ENCODE assay signal across 8 cellular contexts in the genomic region with DNA sequence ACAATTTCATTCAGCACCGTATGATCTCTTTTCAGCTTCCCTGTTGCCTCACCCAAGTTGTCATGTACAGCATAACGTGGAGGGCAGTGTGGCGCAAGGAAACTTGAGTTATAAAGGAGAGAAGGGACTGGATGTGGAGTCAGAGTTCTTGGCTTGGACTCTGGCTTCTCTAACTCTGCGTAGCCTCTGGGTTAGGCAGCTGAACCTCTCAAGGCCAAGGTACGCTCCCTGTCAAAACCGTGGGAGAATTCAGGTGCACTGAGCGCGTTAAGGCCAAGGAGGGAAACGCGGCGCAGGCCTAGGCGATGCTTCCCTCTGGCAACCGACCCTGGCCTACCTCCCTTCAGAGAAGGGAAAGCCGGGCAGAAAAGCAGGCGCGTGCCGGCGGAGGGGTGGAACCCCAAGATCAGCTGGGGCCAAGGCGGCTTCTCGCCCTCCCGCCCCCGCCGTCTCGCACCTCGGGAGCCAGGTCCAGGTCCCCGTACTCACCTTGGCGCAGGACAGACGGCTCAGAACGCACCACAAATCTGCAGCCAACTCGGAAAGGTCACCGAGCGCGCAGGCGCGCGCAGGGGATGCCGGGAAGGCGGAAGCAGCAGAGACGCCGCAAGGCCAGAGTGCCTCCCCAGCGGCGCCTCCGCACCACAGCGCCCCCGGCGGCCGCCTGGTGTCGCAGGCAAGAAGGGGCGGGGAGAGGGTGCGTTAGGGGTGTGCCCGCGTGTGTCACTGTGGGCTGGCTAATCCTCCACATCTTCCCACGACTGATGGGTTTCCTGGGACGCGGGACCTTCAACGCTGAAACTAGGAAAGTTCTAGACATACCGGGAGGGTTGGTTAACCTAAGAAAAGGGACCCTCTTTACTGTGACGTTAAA. TPM values are rescaled to one million over a fixed set of nuclear protein-coding genes. Genes with fewer than 3 reads are reported as not detected.
DNase-seq lines count a peak whose midpoint lies in the region; ATAC-seq and TF ChIP-seq lines count a peak whose summit lies in the region.

No MANE protein-coding gene starts in this region.

- peaks cover 5% of the 10 kb centered on the region for H3K27me3 Mint-ChIP-seq in activated T-helper 2 cell treated with anti-CD3 and anti-CD28 coated beads, Interferon-gamma antibody, Interleukin-2, Interleukin-4, amounts not matched to agents 10 μg/mL and 5 μg/mL and 100 μg/mL, durations not matched to agents 14 hours and 24 hours and 36 hours (ENCODE audit: low read depth)
- H3K27me3 Mint-ChIP-seq in natural killer cell treated with Interleukin-12 subunit alpha and Interleukin-12 subunit beta and Interleukin-15 and Interleukin-18, amount 100 ng/mL, for 72 hours = peaks cover 5 to 8% of the 10 kb centered on the region in 2 donors

- peaks cover 7% of the 10 kb centered on the region for H3K4me1 Mint-ChIP-seq in activated T-helper 2 cell treated with anti-CD3 and anti-CD28 coated beads, Interferon-gamma antibody, Interleukin-2, Interleukin-4, amounts not matched to agents 10 μg/mL and 5 μg/mL and 100 μg/mL, durations not matched to agents 14 hours and 24 hours and 36 hours (ENCODE audit: low read depth)
- H3K4me1 Mint-ChIP-seq in natural killer cell treated with Interleukin-12 subunit alpha and Interleukin-12 subunit beta and Interleukin-15 and Interleukin-18, amount 100 ng/mL, for 72 hours (ENCODE audit: low read depth in 2 of 2) = peaks cover 5 to 10% of the 10 kb centered on the region in 2 donors

- peak overlapping the region; percentile 93 for H3K4me3 Mint-ChIP-seq in activated T-helper 2 cell treated with anti-CD3 and anti-CD28 coated beads, Interferon-gamma antibody, Interleukin-2, Interleukin-4, amounts not matched to agents 10 μg/mL and 5 μg/mL and 100 μg/mL, durations not matched to agents 14 hours and 24 hours and 36 hours (ENCODE audit: low read depth)
- H3K4me3 Mint-ChIP-seq in natural killer cell treated with Interleukin-12 subunit alpha and Interleukin-12 subunit beta and Interleukin-15 and Interleukin-18, amount 100 ng/mL, for 72 hours = peak overlapping the region; percentile 96

- peak; percentile 96 for TF ChIP-seq CTCF in LNCAP (IDR thresholded peaks at IDR 0.05)

- H3K9me3 Mint-ChIP-seq in activated T-helper 2 cell treated with anti-CD3 and anti-CD28 coated beads, Interferon-gamma antibody, Interleukin-2, Interleukin-4, amounts not matched to agents 10 μg/mL and 5 μg/mL and 100 μg/mL, durations not matched to agents 14 hours and 24 hours and 36 hours = no peaks in the 10 kb centered on the region
- H3K9me3 Mint-ChIP-seq in natural killer cell treated with Interleukin-12 subunit alpha and Interleukin-12 subunit beta and Interleukin-15 and Interleukin-18, amount 100 ng/mL, for 72 hours = no peaks in the 10 kb centered on the region

- H3K27ac Mint-ChIP-seq in activated T-helper 2 cell treated with anti-CD3 and anti-CD28 coated beads, Interferon-gamma antibody, Interleukin-2, Interleukin-4, amounts not matched to agents 10 μg/mL and 5 μg/mL and 100 μg/mL, durations not matched to agents 14 hours and 24 hours and 36 hours = peak overlapping the region; percentile 68
- H3K27ac Mint-ChIP-seq in natural killer cell treated with Interleukin-12 subunit alpha and Interleukin-12 subunit beta and Interleukin-15 and Interleukin-18, amount 100 ng/mL, for 72 hours = peak overlapping the region; percentile 73 to 86

- peak; percentile 100 for ATAC-seq in natural killer cell treated with Interleukin-12 subunit alpha and Interleukin-12 subunit beta and Interleukin-15 and Interleukin-18, amount 100 ng/mL, for 72 hours

- DNase-seq in ELR (ENCODE audit: low read depth) = peak; percentile 90
- peak; percentile 54 for DNase-seq in GOT3 (lab: John Stamatoyannopoulos, UW)
- peak; percentile 87 for DNase-seq in RPMI7951 (ENCODE audit: low read depth)
- peak; percentile 94 for DNase-seq in activated T-helper 2 cell treated with anti-CD3 and anti-CD28 coated beads, Interferon-gamma antibody, Interleukin-2, Interleukin-4, amounts not matched to agents 10 μg/mL and 5 μg/mL and 100 μg/mL, durations not matched to agents 14 hours and 24 hours and 36 hours (ENCODE audit: low spot score)
- peak; percentile 82 for DNase-seq in fibroblast of peridontal ligament (ENCODE audit: extremely low read depth)
- DNase-seq in natural killer cell treated with Interleukin-12 subunit alpha and Interleukin-12 subunit beta and Interleukin-15 and Interleukin-18, amount 100 ng/mL, for 72 hours (ENCODE audit: low spot score) = peak; percentile 97
- peak; percentile 93 for DNase-seq in stimulated activated naive CD4-positive, alpha-beta T cell treated with Interleukin-2 at 50 U/mL for 16 hours (lab: John Stamatoyannopoulos, UW)

- peaks cover 5% of the 10 kb centered on the region for H3K36me3 Mint-ChIP-seq in activated T-helper 2 cell treated with anti-CD3 and anti-CD28 coated beads, Interferon-gamma antibody, Interleukin-2, Interleukin-4, amounts not matched to agents 10 μg/mL and 5 μg/mL and 100 μg/mL, durations not matched to agents 14 hours and 24 hours and 36 hours (ENCODE audit: low read depth)
- H3K36me3 Mint-ChIP-seq in natural killer cell treated with Interleukin-12 subunit alpha and Interleukin-12 subunit beta and Interleukin-15 and Interleukin-18, amount 100 ng/mL, for 72 hours = no peaks in the 10 kb centered on the region

- intact Hi-C loops in activated T-helper 2 cell treated with anti-CD3 and anti-CD28 coated beads, Interferon-gamma antibody, Interleukin-2, Interleukin-4, amounts not matched to agents 10 μg/mL and 5 μg/mL and 100 μg/mL, durations not matched to agents 14 hours and 24 hours and 36 hours (cut with micrococcal nuclease) = loop anchor here (1.0 to 5.0 kb wide), 3 partner anchors 11 to 294 kb away; partner anchors contain the start of genes KLC1 and PPP1R13B

RNA-seq across cellular contexts. Expression of gene TDRD9, which starts 7.0 kb away (rescaled TPM):
- total RNA-seq in RPMI7951 (2014; rRNA removed; shearing (Covaris generic)) = not detected in 2 replicates
- total RNA-seq in activated T-helper 2 cell treated with anti-CD3 and anti-CD28 coated beads, Interferon-gamma antibody, Interleukin-2, Interleukin-4, amounts not matched to agents 10 μg/mL and 5 μg/mL and 100 μg/mL, durations not matched to agents 14 hours and 24 hours and 36 hours = 0.23 TPM in 1 of 2 replicates, not detected in the other
- 1 to 10 TPM; 1.1 to 2.1 TPM for total RNA-seq in natural killer cell treated with Interleukin-12 subunit alpha and Interleukin-12 subunit beta and Interleukin-15 and Interleukin-18, amount 100 ng/mL, for 72 hours

RNA-seq across cellular contexts. Expression of gene RD3L, which starts 21.1 kb away (rescaled TPM):
- total RNA-seq in RPMI7951 (2014; rRNA removed; shearing (Covaris generic)) = not detected in 2 replicates
- not detected in 2 replicates for total RNA-seq in activated T-helper 2 cell treated with anti-CD3 and anti-CD28 coated beads, Interferon-gamma antibody, Interleukin-2, Interleukin-4, amounts not matched to agents 10 μg/mL and 5 μg/mL and 100 μg/mL, durations not matched to agents 14 hours and 24 hours and 36 hours
- not detected for total RNA-seq in natural killer cell treated with Interleukin-12 subunit alpha and Interleukin-12 subunit beta and Interleukin-15 and Interleukin-18, amount 100 ng/mL, for 72 hours

Comparison
In these comparisons a context has a peak if more than half of its experiments do, and no peak if none do; other contexts are left out.
1. Peak in every context shown above with its lines: DNase-seq and ATAC-seq.